28 cellular contexts compared by ENCODE assay signal in genomic region chr1:16298653-16299052, GRCh38. TPM values are rescaled to one million over a fixed set of nuclear protein-coding genes. Genes with fewer than 3 reads are reported as not detected.
DNase-seq lines count a peak whose midpoint lies in the region; ATAC-seq and TF ChIP-seq lines count a peak whose summit lies in the region.
"Had no signal": no experiment of that assay in that cellular context is flagged by ENCODE, and none has a peak within 500 bp of the region (broad histone marks: within the 10 kb centered on the region; RNA-seq: fewer than 3 reads in every experiment).

No MANE protein-coding gene starts in this region.

- no peak overlapping the region for H3K4me3 ChIP-seq in left ventricle myocardium inferior
- no peak overlapping the region for H3K4me3 ChIP-seq in vagina
- H3K4me3 ChIP-seq: pancreas, PC-9 had no signal

- intact Hi-C loops in left ventricle myocardium inferior (cut with micrococcal nuclease) = no loop called here
- intact Hi-C loops in Right ventricle myocardium inferior (cut with DNase I) = no loop called here
- intact Hi-C loops in sciatic nerve (cut with DNase I) = no loop called here
- intact Hi-C loops in vagina (cut with DNase I) = no loop called here

- no peak for TF ChIP-seq POLR2A in vagina (IDR thresholded peaks at IDR 0.05)

- H3K9me3 ChIP-seq in left ventricle myocardium inferior (replicated peaks) = no peaks in the 10 kb centered on the region
- no peaks in the 10 kb centered on the region for H3K9me3 ChIP-seq in vagina
- H3K9me3 ChIP-seq: pancreas had no signal

- H3K27ac ChIP-seq in left ventricle myocardium inferior (replicated peaks) = peak overlapping the region; percentile 45
- peak overlapping the region; percentile 94 for H3K27ac ChIP-seq in foreskin keratinocyte
- peak overlapping the region; percentile 40 for H3K27ac ChIP-seq in vagina
- H3K27ac ChIP-seq: C4-2B, PC-9 had no signal

- DNase-seq in left ventricle myocardium inferior (no peak), Right ventricle myocardium inferior (ENCODE audit: missing footprints) (no peak), foreskin keratinocyte (no peak), sciatic nerve (ENCODE audit: low spot score) (no peak), vagina (ENCODE audit: extremely low spot score in 2 of 2) (no peak), GM19238 (ENCODE audit: insufficient read length, low spot score) (no peak)
- DNase-seq in activated CD4-positive, CD25-positive, alpha-beta regulatory T cell (lab: John Stamatoyannopoulos, UW) = no peak
- no peak for DNase-seq in stimulated activated CD4-positive, alpha-beta T cell treated with anti-CD3 and anti-CD28 coated beads, Interleukin-2, amount 100 ng/mL, for 24 hours
- DNase-seq: 8988T; activated CD4-positive, alpha-beta T cell treated with anti-CD3 and anti-CD28 coated beads for 48 hours; activated naive CD4-positive, alpha-beta T cell treated with anti-CD3 and anti-CD28 coated beads, Interleukin-2, amount 50 U/mL, for 16 hours; amniotic stem cell; H7; KBM-7; NCI-H1105; NCI-H187 treated with DMSO at 0.1 percent for 48 hours; NCI-H524 treated with DMSO at 0.1 percent for 48 hours; nephron progenitor cell; NK-92 treated with Interleukin-12 subunit alpha and Interleukin-12 subunit beta, amount 100 ng/mL, for 24 hours; pancreas; PC-9; retina; SIG-M5; stimulated activated CD4-positive, alpha-beta T cell treated with anti-CD3 and anti-CD28 coated beads, Interleukin-2, amount 100 ng/mL, for 48 hours; stimulated activated naive CD8-positive, alpha-beta T cell treated with anti-CD3 and anti-CD28 coated beads, Interleukin-15, amount 100 ng/mL, for 72 hours; T-helper 9 cell; trophoblast cell had no signal

- H3K27me3 ChIP-seq in left ventricle myocardium inferior (ENCODE audit: low read depth) (no peaks in the 10 kb centered on the region), foreskin keratinocyte (no peaks in the 10 kb centered on the region), vagina (no peaks in the 10 kb centered on the region)
- H3K27me3 ChIP-seq: pancreas had no signal

- no peak for ATAC-seq in Right ventricle myocardium inferior
- no peak for ATAC-seq in foreskin keratinocyte
- ATAC-seq in sciatic nerve = peak; percentile 43
- ATAC-seq: stimulated activated naive CD8-positive, alpha-beta T cell treated with anti-CD3 and anti-CD28 coated beads, Interleukin-15, amount 100 ng/mL, for 72 hours had no signal

- peaks cover 51% of the 10 kb centered on the region for H3K4me1 ChIP-seq in left ventricle myocardium inferior
- H3K4me1 ChIP-seq in foreskin keratinocyte = peaks cover 20% of the 10 kb centered on the region
- peaks cover 16% of the 10 kb centered on the region for H3K4me1 ChIP-seq in vagina
- H3K4me1 ChIP-seq: pancreas had no signal

- TF ChIP-seq CTCF in left ventricle myocardium inferior (IDR thresholded peaks at IDR 0.05; ENCODE audit: borderline replicate concordance) = no peak
- no peak for TF ChIP-seq CTCF in foreskin keratinocyte (conservative IDR thresholded peaks at IDR 0.05)
- no peak for TF ChIP-seq CTCF in vagina (IDR thresholded peaks at IDR 0.05)

- peaks cover 28% of the 10 kb centered on the region for H3K36me3 ChIP-seq in left ventricle myocardium inferior
- peaks cover 0 to 28% of the 10 kb centered on the region in 2 donors for H3K36me3 ChIP-seq in vagina

RNA-seq across cellular contexts. Expression of gene FBXO42, which starts 53.6 kb away (rescaled TPM):
- total RNA-seq in left ventricle myocardium inferior (18.6 TPM), Right ventricle myocardium inferior (21.9 TPM), foreskin keratinocyte (12.9 and 14.1 TPM in 2 replicates), sciatic nerve (27.3 TPM), vagina (24.8 TPM)
- 10.4 and 11.3 TPM in 2 replicates for polyA plus RNA-seq in foreskin keratinocyte

Comparison
In these comparisons a context has a peak if more than half of its experiments do, and no peak if none do; other contexts are left out.
1. H3K27ac ChIP-seq: peak in every context shown above with its lines; median percentile 94 in foreskin keratinocyte; 45 in left ventricle myocardium inferior; 40 in vagina.